Comparison of ENCODE assay signal across 1 cellular context in the genomic region with DNA sequence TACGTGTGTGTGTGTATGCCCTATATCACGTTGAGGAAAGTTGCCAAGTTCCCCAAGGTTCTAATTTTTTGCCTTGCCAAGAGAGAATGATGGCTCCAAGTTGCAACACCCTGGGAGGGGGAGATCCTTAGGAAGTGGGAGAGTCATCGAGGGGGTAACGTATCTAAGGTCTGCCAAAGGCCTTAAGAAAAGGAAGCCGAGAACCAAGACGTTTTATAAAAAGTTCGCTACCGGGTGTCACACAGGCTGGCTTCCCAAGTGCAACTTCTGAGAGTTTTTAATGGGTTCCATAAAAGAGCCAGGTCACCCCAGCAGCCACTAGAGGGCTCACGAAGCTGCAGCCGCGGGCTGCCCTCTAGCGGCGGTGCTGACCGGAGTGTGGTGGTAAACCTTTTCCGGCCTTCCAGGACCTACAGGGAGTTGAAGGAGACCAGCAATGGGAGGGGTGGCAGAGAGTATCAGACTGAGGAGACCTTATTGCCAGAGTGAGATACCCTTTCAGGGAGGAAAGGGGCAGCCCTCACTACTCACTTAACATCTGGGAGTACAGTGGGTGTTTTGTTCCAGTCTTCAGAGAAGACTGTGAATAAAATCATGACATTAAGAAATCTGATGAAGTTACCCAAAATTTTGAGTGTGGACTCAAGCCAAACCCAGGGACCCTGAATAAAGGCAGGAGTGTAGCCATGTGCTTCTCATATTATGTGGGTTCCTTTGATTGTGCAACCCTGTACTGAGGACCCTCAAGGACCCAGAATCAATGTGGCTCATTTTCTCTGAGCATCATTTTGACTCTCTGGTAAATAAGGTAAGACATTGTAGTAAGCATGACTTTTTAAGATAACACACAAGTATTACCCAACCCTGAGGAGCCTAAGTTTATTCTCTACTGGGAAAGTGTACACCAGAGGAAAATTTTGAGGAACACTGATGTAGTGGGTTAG.
TF ChIP-seq lines count a peak whose summit lies in the region.

No MANE protein-coding gene starts in this region.

TF ChIP-seq in K562, 482 proteins besides CTCF, POLR2A, EP300 and RAD21 (continued from another document and continues in another):
- TF ChIP-seq FOXO4 (CRISPR knock-in tag; IDR thresholded peaks at IDR 0.05) (no peak), LCOR (CRISPR knock-in tag; IDR thresholded peaks at IDR 0.05) (0 out of 2 replicates have a peak, but pooled peaks have one; percentile 71), C11orf30 (IDR thresholded peaks at IDR 0.05; ENCODE audit: low read depth) (peak; percentile 39), MCM3 (IDR thresholded peaks at IDR 0.05) (no peak), MBD1 (CRISPR knock-in tag; IDR thresholded peaks at IDR 0.05) (no peak), JUND (IDR thresholded peaks at IDR 0.05; ENCODE audit: borderline replicate concordance, low read depth, low read length) (peak; percentile 70), JUND (tag; IDR thresholded peaks at IDR 0.05; ENCODE audit: borderline replicate concordance, low read depth, low read length) (no peak; the same call in 2 of the 3 replicates), RB1 (IDR thresholded peaks at IDR 0.05; ENCODE audit: low read depth) (peak; percentile 79), NBN (IDR thresholded peaks at IDR 0.05; ENCODE audit: low read depth) (peak; percentile 83), CBX1 (IDR thresholded peaks at IDR 0.05; ENCODE audit: low read depth) (peak; percentile 86), NCOA1 (IDR thresholded peaks at IDR 0.05; ENCODE audit: low read depth) (peak; percentile 91), ESRRA (IDR thresholded peaks at IDR 0.05; ENCODE audit: borderline replicate concordance, low read depth) (peak; percentile 65), VEZF1 (CRISPR knock-in tag; IDR thresholded peaks at IDR 0.05) (peak; percentile 74), ZKSCAN1 (IDR thresholded peaks at IDR 0.05; ENCODE audit: low read depth, low read length) (peak; percentile 58; the same call in 1 of the 2 replicates), ELK1 (CRISPR knock-in tag; IDR thresholded peaks at IDR 0.05) (no peak), E2F8 (IDR thresholded peaks at IDR 0.05; ENCODE audit: low read depth, partially characterized antibody) (peak; percentile 24), YBX1 (IDR thresholded peaks at IDR 0.05) (no peak), ID3 (CRISPR knock-in tag; IDR thresholded peaks at IDR 0.05) (no peak), ID3 (tag; IDR thresholded peaks at IDR 0.05) (peak; percentile 52), MYC (IDR thresholded peaks at IDR 0.05; ENCODE audit: low read depth, low read length) (peak; percentile 70), MYC (CRISPR knock-in tag; IDR thresholded peaks at IDR 0.05; ENCODE audit: borderline replicate concordance, low read depth) (no peak), DMBX1 (CRISPR knock-in tag; IDR thresholded peaks at IDR 0.05; ENCODE audit: borderline replicate concordance) (0 out of 2 replicates have a peak, but pooled peaks have one; percentile 70), ARNT (IDR thresholded peaks at IDR 0.05) (peak; percentile 42 to 53; a peak in 1 of 4 replicates), ARID2 (IDR thresholded peaks at IDR 0.05) (no peak; the same call in 1 of the 2 replicates), ZNF140 (CRISPR knock-in tag; IDR thresholded peaks at IDR 0.05) (no peak), MAZ (CRISPR knock-in tag; conservative IDR thresholded peaks at IDR 0.05 in 1 of 2, IDR thresholded peaks at IDR 0.05 in 1 of 2) (peak; percentile 40 to 91; a peak in 3 of 4 replicates), MBD2 (IDR thresholded peaks at IDR 0.05; ENCODE audit: borderline replicate concordance, low read depth) (0 out of 2 replicates have a peak, but pooled peaks have one; percentile 50), RFX5 (IDR thresholded peaks at IDR 0.05; ENCODE audit: low read depth, low read length) (no peak), GTF2E2 (tag; IDR thresholded peaks at IDR 0.05) (peak; percentile 18; the same call in 1 of the 2 replicates), GATAD2B (IDR thresholded peaks at IDR 0.05; ENCODE audit: borderline replicate concordance) (peak; percentile 73)
- TF ChIP-seq, protein P1, sequence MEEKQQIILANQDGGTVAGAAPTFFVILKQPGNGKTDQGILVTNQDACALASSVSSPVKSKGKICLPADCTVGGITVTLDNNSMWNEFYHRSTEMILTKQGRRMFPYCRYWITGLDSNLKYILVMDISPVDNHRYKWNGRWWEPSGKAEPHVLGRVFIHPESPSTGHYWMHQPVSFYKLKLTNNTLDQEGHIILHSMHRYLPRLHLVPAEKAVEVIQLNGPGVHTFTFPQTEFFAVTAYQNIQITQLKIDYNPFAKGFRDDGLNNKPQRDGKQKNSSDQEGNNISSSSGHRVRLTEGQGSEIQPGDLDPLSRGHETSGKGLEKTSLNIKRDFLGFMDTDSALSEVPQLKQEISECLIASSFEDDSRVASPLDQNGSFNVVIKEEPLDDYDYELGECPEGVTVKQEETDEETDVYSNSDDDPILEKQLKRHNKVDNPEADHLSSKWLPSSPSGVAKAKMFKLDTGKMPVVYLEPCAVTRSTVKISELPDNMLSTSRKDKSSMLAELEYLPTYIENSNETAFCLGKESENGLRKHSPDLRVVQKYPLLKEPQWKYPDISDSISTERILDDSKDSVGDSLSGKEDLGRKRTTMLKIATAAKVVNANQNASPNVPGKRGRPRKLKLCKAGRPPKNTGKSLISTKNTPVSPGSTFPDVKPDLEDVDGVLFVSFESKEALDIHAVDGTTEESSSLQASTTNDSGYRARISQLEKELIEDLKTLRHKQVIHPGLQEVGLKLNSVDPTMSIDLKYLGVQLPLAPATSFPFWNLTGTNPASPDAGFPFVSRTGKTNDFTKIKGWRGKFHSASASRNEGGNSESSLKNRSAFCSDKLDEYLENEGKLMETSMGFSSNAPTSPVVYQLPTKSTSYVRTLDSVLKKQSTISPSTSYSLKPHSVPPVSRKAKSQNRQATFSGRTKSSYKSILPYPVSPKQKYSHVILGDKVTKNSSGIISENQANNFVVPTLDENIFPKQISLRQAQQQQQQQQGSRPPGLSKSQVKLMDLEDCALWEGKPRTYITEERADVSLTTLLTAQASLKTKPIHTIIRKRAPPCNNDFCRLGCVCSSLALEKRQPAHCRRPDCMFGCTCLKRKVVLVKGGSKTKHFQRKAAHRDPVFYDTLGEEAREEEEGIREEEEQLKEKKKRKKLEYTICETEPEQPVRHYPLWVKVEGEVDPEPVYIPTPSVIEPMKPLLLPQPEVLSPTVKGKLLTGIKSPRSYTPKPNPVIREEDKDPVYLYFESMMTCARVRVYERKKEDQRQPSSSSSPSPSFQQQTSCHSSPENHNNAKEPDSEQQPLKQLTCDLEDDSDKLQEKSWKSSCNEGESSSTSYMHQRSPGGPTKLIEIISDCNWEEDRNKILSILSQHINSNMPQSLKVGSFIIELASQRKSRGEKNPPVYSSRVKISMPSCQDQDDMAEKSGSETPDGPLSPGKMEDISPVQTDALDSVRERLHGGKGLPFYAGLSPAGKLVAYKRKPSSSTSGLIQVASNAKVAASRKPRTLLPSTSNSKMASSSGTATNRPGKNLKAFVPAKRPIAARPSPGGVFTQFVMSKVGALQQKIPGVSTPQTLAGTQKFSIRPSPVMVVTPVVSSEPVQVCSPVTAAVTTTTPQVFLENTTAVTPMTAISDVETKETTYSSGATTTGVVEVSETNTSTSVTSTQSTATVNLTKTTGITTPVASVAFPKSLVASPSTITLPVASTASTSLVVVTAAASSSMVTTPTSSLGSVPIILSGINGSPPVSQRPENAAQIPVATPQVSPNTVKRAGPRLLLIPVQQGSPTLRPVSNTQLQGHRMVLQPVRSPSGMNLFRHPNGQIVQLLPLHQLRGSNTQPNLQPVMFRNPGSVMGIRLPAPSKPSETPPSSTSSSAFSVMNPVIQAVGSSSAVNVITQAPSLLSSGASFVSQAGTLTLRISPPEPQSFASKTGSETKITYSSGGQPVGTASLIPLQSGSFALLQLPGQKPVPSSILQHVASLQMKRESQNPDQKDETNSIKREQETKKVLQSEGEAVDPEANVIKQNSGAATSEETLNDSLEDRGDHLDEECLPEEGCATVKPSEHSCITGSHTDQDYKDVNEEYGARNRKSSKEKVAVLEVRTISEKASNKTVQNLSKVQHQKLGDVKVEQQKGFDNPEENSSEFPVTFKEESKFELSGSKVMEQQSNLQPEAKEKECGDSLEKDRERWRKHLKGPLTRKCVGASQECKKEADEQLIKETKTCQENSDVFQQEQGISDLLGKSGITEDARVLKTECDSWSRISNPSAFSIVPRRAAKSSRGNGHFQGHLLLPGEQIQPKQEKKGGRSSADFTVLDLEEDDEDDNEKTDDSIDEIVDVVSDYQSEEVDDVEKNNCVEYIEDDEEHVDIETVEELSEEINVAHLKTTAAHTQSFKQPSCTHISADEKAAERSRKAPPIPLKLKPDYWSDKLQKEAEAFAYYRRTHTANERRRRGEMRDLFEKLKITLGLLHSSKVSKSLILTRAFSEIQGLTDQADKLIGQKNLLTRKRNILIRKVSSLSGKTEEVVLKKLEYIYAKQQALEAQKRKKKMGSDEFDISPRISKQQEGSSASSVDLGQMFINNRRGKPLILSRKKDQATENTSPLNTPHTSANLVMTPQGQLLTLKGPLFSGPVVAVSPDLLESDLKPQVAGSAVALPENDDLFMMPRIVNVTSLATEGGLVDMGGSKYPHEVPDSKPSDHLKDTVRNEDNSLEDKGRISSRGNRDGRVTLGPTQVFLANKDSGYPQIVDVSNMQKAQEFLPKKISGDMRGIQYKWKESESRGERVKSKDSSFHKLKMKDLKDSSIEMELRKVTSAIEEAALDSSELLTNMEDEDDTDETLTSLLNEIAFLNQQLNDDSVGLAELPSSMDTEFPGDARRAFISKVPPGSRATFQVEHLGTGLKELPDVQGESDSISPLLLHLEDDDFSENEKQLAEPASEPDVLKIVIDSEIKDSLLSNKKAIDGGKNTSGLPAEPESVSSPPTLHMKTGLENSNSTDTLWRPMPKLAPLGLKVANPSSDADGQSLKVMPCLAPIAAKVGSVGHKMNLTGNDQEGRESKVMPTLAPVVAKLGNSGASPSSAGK (IDR thresholded peaks at IDR 0.05): peak; percentile 26; the same call in 1 of the 2 replicates
- TF ChIP-seq, protein P2, sequence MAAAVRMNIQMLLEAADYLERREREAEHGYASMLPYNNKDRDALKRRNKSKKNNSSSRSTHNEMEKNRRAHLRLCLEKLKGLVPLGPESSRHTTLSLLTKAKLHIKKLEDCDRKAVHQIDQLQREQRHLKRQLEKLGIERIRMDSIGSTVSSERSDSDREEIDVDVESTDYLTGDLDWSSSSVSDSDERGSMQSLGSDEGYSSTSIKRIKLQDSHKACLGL (CRISPR knock-in tag; IDR thresholded peaks at IDR 0.05; ENCODE audit: borderline replicate concordance, poor library complexity, severe bottlenecking): no peak
